In the genomic region with DNA sequence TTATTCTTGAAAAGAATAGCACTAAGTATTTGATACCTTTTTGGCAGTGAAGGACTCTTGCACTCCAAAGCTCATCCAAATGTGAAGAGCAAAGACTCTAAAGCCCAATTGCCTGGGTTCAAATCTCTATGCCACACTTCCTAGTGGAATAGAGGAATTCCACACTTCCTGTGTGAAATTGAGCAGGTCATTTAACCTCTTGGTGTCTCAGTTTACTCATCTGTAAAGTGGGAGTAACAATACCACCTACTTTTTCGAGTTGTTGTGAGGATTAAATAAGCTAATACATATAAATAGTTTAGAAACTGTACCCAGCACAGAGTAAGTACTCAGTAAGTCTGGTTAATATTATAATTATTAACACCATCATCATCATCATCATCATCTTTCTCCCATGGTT, we compare ENCODE assay signal across 33 cellular contexts.
"Had no signal": no experiment of that assay in that cellular context is flagged by ENCODE, and none has a peak within 500 bp of the region (broad histone marks: within the 10 kb centered on the region; RNA-seq: fewer than 3 reads in every experiment).

No MANE protein-coding gene starts in this region.

- H3K27me3 ChIP-seq: adrenal gland, body of pancreas, brain microvascular endothelial cell, breast epithelium had no signal

- H3K4me1 ChIP-seq: adrenal gland, body of pancreas, breast epithelium had no signal

- H3K4me3 ChIP-seq: adrenal gland, body of pancreas, breast epithelium had no signal

- FAIRE-seq: astrocyte, TTC549 had no signal

- H3K27ac ChIP-seq: adrenal gland, body of pancreas, brain microvascular endothelial cell, breast epithelium, VCaP had no signal

- H3K9me3 ChIP-seq: adrenal gland, body of pancreas, breast epithelium had no signal

- DNase-seq: activated B cell treated with CpG ODN at 0.5 μM for 24 hours; activated CD4-positive, alpha-beta memory T cell treated with anti-CD3 and anti-CD28 coated beads for 36 hours; activated CD4-positive, alpha-beta T cell treated with anti-CD3 and anti-CD28 coated beads for 4 hours; activated CD4-positive, alpha-beta T cell treated with anti-CD3 and anti-CD28 coated beads, Interleukin-2, amount 10 ng/mL, durations not matched to agents 24 days and 14 days; activated CD4-positive, alpha-beta T cell treated with anti-CD3 and anti-CD28 coated beads, Interleukin-2, amount 50 U/mL, for 1 hour; activated CD4-positive, alpha-beta T cell treated with anti-CD3 and anti-CD28 coated beads, Interleukin-2, amount 50 U/mL, for 4 hours; activated CD4-positive, CD25-positive, alpha-beta regulatory T cell treated with anti-CD3 and anti-CD28 coated beads, Interleukin-2, amount 50 U/mL, for 72 hours; activated CD8-positive, alpha-beta memory T cell treated with anti-CD3 and anti-CD28 coated beads, Interleukin-2, amount 50 U/mL, for 4 hours; activated CD8-positive, alpha-beta T cell treated with anti-CD3 and anti-CD28 coated beads for 36 hours; activated effector memory CD4-positive, alpha-beta T cell treated with anti-CD3 and anti-CD28 coated beads, Interleukin-2, amount 50 U/mL, for 16 hours; activated gamma-delta T cell treated with Interleukin-2 at 50 U/mL for 16 hours; activated naive CD4-positive, alpha-beta T cell; activated naive CD4-positive, alpha-beta T cell treated with anti-CD3 and anti-CD28 coated beads for 36 hours; activated naive CD4-positive, alpha-beta T cell treated with anti-CD3 and anti-CD28 coated beads, Interleukin-2, amount 50 U/mL, for 16 hours; activated naive CD8-positive, alpha-beta T cell treated with anti-CD3 and anti-CD28 coated beads for 36 hours; activated T-cell treated with anti-CD3 and anti-CD28 coated beads for 4 hours; activated T-cell treated with anti-CD3 and anti-CD28 coated beads, Interleukin-2, amount 50 U/mL, for 1 hour; activated T-cell treated with anti-CD3 and anti-CD28 coated beads, Interleukin-2, amount 50 U/mL, for 4 hours; activated T-cell treated with anti-CD3 and anti-CD28 coated beads, Interleukin-2, amount 50 U/mL, for 72 hours; adrenal gland; amniotic stem cell; aorta; body of pancreas; brain microvascular endothelial cell; central memory CD4-positive, alpha-beta T cell; T-helper 2 cell; T-helper 9 cell had no signal

- H3K36me3 ChIP-seq: adrenal gland, brain microvascular endothelial cell, breast epithelium had no signal

- ATAC-seq: activated CD8-positive, alpha-beta T cell treated with anti-CD3 and anti-CD28 coated beads for 36 hours; activated naive CD4-positive, alpha-beta T cell treated with anti-CD3 and anti-CD28 coated beads, Interleukin-2, amount 50 U/mL, for 72 hours; activated T-cell treated with anti-CD3 and anti-CD28 coated beads, Interleukin-2, amount 50 U/mL, for 4 hours; activated T-cell treated with anti-CD3 and anti-CD28 coated beads, Interleukin-2, amount 50 U/mL, for 72 hours; activated T-helper 17 cell treated with anti-CD3 and anti-CD28 coated beads, Interleukin-2, amount 50 U/mL, for 72 hours; body of pancreas had no signal
